In the genomic region with DNA sequence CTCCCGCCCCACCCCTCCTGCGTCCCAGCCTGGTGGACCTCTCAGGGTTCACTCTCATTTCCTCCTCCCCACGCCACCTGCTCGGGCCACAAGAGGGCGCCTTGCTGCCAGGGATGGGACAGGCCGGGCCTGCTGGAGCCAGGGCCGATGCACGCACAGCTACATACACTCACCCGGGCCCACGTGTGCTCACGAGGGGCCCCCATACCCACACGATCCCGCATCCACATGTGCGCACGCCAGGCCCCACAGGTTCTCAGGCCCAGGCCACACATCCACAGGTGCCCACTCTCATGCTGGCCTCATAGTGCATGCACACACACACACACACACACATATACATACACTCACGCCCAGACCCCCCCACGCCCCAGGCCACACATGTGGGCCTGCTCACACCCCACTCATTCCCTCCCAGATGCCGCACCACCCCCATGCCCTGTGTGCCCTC, we compare ENCODE assay signal across 1 cellular context.
TF ChIP-seq lines count a peak whose summit lies in the region.

No MANE protein-coding gene starts in this region.

TF ChIP-seq in HepG2, 621 proteins besides CTCF, POLR2A, EP300 and RAD21 (continued from another document and continues in another):
- TF ChIP-seq ZNF205 (CRISPR knock-in tag; IDR thresholded peaks at IDR 0.05), result 0 out of 2 replicates have a peak, but pooled peaks have one; percentile 39
- TF ChIP-seq ZFY (CRISPR knock-in tag; IDR thresholded peaks at IDR 0.05), result peak; percentile 76
- 0 out of 2 replicates have a peak, but pooled peaks have one; percentile 20 for TF ChIP-seq ZNF160 (CRISPR knock-in tag; IDR thresholded peaks at IDR 0.05)
- TF ChIP-seq RBM39 (IDR thresholded peaks at IDR 0.05; ENCODE audit: low read depth, low read length, poor library complexity, severe bottlenecking), result peak; percentile 16
- TF ChIP-seq ZSCAN9 (CRISPR knock-in tag; IDR thresholded peaks at IDR 0.05; ENCODE audit: borderline replicate concordance), result 0 out of 2 replicates have a peak, but pooled peaks have one; percentile 47
- TF ChIP-seq, protein P1, sequence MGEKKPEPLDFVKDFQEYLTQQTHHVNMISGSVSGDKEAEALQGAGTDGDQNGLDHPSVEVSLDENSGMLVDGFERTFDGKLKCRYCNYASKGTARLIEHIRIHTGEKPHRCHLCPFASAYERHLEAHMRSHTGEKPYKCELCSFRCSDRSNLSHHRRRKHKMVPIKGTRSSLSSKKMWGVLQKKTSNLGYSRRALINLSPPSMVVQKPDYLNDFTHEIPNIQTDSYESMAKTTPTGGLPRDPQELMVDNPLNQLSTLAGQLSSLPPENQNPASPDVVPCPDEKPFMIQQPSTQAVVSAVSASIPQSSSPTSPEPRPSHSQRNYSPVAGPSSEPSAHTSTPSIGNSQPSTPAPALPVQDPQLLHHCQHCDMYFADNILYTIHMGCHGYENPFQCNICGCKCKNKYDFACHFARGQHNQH (CRISPR knock-in tag; IDR thresholded peaks at IDR 0.05), result peak; percentile 38; the same call in 1 of the 2 replicates
- TF ChIP-seq ZNF501 (CRISPR knock-in tag; IDR thresholded peaks at IDR 0.05), result 0 out of 2 replicates have a peak, but pooled peaks have one; percentile 33
- no peak for TF ChIP-seq ZNF746 (CRISPR knock-in tag; IDR thresholded peaks at IDR 0.05)
- no peak for TF ChIP-seq MAFF (IDR thresholded peaks at IDR 0.05; ENCODE audit: low read depth, low read length)
- TF ChIP-seq TCF7L2 (IDR thresholded peaks at IDR 0.05; ENCODE audit: low read depth, low read length), result no peak
- peak; percentile 21; the same call in 1 of the 2 replicates for TF ChIP-seq ZBTB33 (CRISPR knock-in tag; IDR thresholded peaks at IDR 0.05)
- peak; percentile 34; the same call in 1 of the 2 replicates for TF ChIP-seq FOXA3 (CRISPR knock-in tag; IDR thresholded peaks at IDR 0.05)
- TF ChIP-seq HNRNPL (IDR thresholded peaks at IDR 0.05; ENCODE audit: low read depth, low read length), result 0 out of 2 replicates have a peak, but pooled peaks have one; percentile 69
- 0 out of 2 replicates have a peak, but pooled peaks have one; percentile 21 for TF ChIP-seq CENPT (CRISPR knock-in tag; IDR thresholded peaks at IDR 0.05; ENCODE audit: low read depth)
- TF ChIP-seq TMF1 (CRISPR knock-in tag; IDR thresholded peaks at IDR 0.05; ENCODE audit: low read depth), result no peak
- TF ChIP-seq MED8 (CRISPR knock-in tag; IDR thresholded peaks at IDR 0.05; ENCODE audit: insufficient replicate concordance), result no peak
- TF ChIP-seq KMT2A (CRISPR knock-in tag; IDR thresholded peaks at IDR 0.05), result no peak
- TF ChIP-seq MEIS1 (CRISPR knock-in tag; IDR thresholded peaks at IDR 0.05; ENCODE audit: borderline replicate concordance), result peak; percentile 58; the same call in 1 of the 2 replicates
- TF ChIP-seq ZNF691 (CRISPR knock-in tag; IDR thresholded peaks at IDR 0.05; ENCODE audit: borderline replicate concordance, low read depth), result peak; percentile 49; the same call in 1 of the 2 replicates
- no peak for TF ChIP-seq ZNF207 (IDR thresholded peaks at IDR 0.05; ENCODE audit: borderline replicate concordance)
- 0 out of 2 replicates have a peak, but pooled peaks have one; percentile 69 for TF ChIP-seq ZNF572 (CRISPR knock-in tag; IDR thresholded peaks at IDR 0.05)
- TF ChIP-seq, protein P2, sequence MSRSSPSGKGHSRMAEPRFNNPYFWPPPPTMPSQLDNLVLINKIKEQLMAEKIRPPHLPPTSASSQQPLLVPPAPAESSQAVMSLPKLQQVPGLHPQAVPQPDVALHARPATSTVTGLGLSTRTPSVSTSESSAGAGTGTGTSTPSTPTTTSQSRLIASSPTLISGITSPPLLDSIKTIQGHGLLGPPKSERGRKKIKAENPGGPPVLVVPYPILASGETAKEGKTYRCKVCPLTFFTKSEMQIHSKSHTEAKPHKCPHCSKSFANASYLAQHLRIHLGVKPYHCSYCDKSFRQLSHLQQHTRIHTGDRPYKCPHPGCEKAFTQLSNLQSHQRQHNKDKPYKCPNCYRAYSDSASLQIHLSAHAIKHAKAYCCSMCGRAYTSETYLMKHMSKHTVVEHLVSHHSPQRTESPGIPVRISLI (CRISPR knock-in tag; IDR thresholded peaks at IDR 0.05; ENCODE audit: borderline replicate concordance), result peak; percentile 31; the same call in 1 of the 2 replicates
- TF ChIP-seq, protein P3, sequence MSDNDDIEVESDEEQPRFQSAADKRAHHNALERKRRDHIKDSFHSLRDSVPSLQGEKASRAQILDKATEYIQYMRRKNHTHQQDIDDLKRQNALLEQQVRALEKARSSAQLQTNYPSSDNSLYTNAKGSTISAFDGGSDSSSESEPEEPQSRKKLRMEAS (IDR thresholded peaks at IDR 0.05), result peak; percentile 70
- TF ChIP-seq MXD4 (CRISPR knock-in tag; IDR thresholded peaks at IDR 0.05), result 0 out of 2 replicates have a peak, but pooled peaks have one; percentile 29
- no peak for TF ChIP-seq NONO (IDR thresholded peaks at IDR 0.05)
- TF ChIP-seq NONO (CRISPR knock-in tag; conservative IDR thresholded peaks at IDR 0.05), result peak; percentile 78; the same call in 1 of the 2 replicates
- TF ChIP-seq NR2C2 (CRISPR knock-in tag; IDR thresholded peaks at IDR 0.05; ENCODE audit: borderline replicate concordance), result 0 out of 2 replicates have a peak, but pooled peaks have one; percentile 21
- peak; percentile 49 for TF ChIP-seq HNRNPLL (IDR thresholded peaks at IDR 0.05; ENCODE audit: low read depth, low read length, poor library complexity, severe bottlenecking)
- no peak for TF ChIP-seq USF2 (IDR thresholded peaks at IDR 0.05; ENCODE audit: low read depth, low read length)
- no peak for TF ChIP-seq USF2 (CRISPR knock-in tag; IDR thresholded peaks at IDR 0.05; ENCODE audit: borderline replicate concordance)
- TF ChIP-seq, protein P4, sequence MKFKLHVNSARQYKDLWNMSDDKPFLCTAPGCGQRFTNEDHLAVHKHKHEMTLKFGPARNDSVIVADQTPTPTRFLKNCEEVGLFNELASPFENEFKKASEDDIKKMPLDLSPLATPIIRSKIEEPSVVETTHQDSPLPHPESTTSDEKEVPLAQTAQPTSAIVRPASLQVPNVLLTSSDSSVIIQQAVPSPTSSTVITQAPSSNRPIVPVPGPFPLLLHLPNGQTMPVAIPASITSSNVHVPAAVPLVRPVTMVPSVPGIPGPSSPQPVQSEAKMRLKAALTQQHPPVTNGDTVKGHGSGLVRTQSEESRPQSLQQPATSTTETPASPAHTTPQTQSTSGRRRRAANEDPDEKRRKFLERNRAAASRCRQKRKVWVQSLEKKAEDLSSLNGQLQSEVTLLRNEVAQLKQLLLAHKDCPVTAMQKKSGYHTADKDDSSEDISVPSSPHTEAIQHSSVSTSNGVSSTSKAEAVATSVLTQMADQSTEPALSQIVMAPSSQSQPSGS (CRISPR knock-in tag; IDR thresholded peaks at IDR 0.05), result 0 out of 2 replicates have a peak, but pooled peaks have one; percentile 57
- peak; percentile 40 for TF ChIP-seq YY1 (IDR thresholded peaks at IDR 0.05; ENCODE audit: insufficient read depth, insufficient replicate concordance, low read depth, low read length)
- TF ChIP-seq KDM4B (CRISPR knock-in tag; IDR thresholded peaks at IDR 0.05), result 0 out of 2 replicates have a peak, but pooled peaks have one; percentile 22
- peak; percentile 28; the same call in 1 of the 2 replicates for TF ChIP-seq SAP130 (CRISPR knock-in tag; IDR thresholded peaks at IDR 0.05; ENCODE audit: low read depth)
- peak; percentile 35; the same call in 1 of the 2 replicates for TF ChIP-seq ZNF574 (CRISPR knock-in tag; IDR thresholded peaks at IDR 0.05)
- TF ChIP-seq HES4 (CRISPR knock-in tag; IDR thresholded peaks at IDR 0.05; ENCODE audit: borderline replicate concordance), result no peak
- 0 out of 2 replicates have a peak, but pooled peaks have one; percentile 24 for TF ChIP-seq GATAD1 (CRISPR knock-in tag; IDR thresholded peaks at IDR 0.05)
- TF ChIP-seq SP1 (IDR thresholded peaks at IDR 0.05), result no peak
- 0 out of 2 replicates have a peak, but pooled peaks have one; percentile 23 for TF ChIP-seq SP1 (CRISPR knock-in tag; IDR thresholded peaks at IDR 0.05)
- 0 out of 2 replicates have a peak, but pooled peaks have one; percentile 27 for TF ChIP-seq MIXL1 (CRISPR knock-in tag; IDR thresholded peaks at IDR 0.05)
- TF ChIP-seq HMG20B (CRISPR knock-in tag; conservative IDR thresholded peaks at IDR 0.05), result no peak
- peak; percentile 35 for TF ChIP-seq RXRA (CRISPR knock-in tag; IDR thresholded peaks at IDR 0.05)
- TF ChIP-seq ZBTB20 (CRISPR knock-in tag; IDR thresholded peaks at IDR 0.05; ENCODE audit: borderline replicate concordance, low read depth), result peak; percentile 47; the same call in 1 of the 2 replicates
- 0 out of 2 replicates have a peak, but pooled peaks have one; percentile 43 for TF ChIP-seq ZKSCAN8 (CRISPR knock-in tag; IDR thresholded peaks at IDR 0.05; ENCODE audit: borderline replicate concordance)
- TF ChIP-seq MAZ (IDR thresholded peaks at IDR 0.05; ENCODE audit: borderline replicate concordance, low read depth, low read length), result peak; percentile 46; the same call in 1 of the 2 replicates
- TF ChIP-seq MAZ (CRISPR knock-in tag; IDR thresholded peaks at IDR 0.05; ENCODE audit: low read depth), result 0 out of 2 replicates have a peak, but pooled peaks have one; percentile 48
- TF ChIP-seq, protein P5, sequence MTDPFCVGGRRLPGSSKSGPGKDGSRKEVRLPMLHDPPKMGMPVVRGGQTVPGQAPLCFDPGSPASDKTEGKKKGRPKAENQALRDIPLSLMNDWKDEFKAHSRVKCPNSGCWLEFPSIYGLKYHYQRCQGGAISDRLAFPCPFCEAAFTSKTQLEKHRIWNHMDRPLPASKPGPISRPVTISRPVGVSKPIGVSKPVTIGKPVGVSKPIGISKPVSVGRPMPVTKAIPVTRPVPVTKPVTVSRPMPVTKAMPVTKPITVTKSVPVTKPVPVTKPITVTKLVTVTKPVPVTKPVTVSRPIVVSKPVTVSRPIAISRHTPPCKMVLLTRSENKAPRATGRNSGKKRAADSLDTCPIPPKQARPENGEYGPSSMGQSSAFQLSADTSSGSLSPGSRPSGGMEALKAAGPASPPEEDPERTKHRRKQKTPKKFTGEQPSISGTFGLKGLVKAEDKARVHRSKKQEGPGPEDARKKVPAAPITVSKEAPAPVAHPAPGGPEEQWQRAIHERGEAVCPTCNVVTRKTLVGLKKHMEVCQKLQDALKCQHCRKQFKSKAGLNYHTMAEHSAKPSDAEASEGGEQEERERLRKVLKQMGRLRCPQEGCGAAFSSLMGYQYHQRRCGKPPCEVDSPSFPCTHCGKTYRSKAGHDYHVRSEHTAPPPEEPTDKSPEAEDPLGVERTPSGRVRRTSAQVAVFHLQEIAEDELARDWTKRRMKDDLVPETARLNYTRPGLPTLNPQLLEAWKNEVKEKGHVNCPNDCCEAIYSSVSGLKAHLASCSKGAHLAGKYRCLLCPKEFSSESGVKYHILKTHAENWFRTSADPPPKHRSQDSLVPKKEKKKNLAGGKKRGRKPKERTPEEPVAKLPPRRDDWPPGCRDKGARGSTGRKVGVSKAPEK (CRISPR knock-in tag; IDR thresholded peaks at IDR 0.05; ENCODE audit: borderline replicate concordance), result 0 out of 2 replicates have a peak, but pooled peaks have one; percentile 61
- TF ChIP-seq ZNF343 (CRISPR knock-in tag; IDR thresholded peaks at IDR 0.05), result peak; percentile 18; the same call in 1 of the 2 replicates
- TF ChIP-seq ZSCAN25 (CRISPR knock-in tag; IDR thresholded peaks at IDR 0.05), result peak; percentile 63; the same call in 1 of the 2 replicates
- TF ChIP-seq HDAC2 (CRISPR knock-in tag; IDR thresholded peaks at IDR 0.05), result 0 out of 2 replicates have a peak, but pooled peaks have one; percentile 25
